In the genomic region with DNA sequence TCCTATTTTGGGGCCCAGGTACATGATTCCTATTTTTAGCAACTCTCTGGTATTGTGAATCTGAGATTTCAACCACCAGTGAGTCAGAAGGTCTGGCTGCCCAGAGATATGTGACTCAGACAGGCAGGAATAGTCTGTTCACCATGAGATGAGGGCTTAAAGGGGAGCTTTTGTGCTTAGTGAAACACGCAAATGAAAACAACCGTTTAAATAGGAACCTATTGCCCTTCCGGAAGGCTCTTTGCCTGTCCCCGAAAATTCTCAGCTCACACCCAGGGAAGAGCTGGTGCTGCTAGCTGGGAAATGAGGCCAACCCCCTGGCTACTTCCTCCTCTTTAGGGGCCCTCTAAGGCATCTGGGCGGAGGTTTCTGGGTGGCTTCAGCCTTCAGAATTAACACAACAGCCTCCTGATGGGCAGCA, we compare ENCODE assay signal across 1 cellular context.
TF ChIP-seq lines count a peak whose summit lies in the region.

No MANE protein-coding gene starts in this region.

TF ChIP-seq in K562, 482 proteins besides CTCF, POLR2A, EP300 and RAD21 (continued from another document and continues in another):
- TF ChIP-seq, protein P1, sequence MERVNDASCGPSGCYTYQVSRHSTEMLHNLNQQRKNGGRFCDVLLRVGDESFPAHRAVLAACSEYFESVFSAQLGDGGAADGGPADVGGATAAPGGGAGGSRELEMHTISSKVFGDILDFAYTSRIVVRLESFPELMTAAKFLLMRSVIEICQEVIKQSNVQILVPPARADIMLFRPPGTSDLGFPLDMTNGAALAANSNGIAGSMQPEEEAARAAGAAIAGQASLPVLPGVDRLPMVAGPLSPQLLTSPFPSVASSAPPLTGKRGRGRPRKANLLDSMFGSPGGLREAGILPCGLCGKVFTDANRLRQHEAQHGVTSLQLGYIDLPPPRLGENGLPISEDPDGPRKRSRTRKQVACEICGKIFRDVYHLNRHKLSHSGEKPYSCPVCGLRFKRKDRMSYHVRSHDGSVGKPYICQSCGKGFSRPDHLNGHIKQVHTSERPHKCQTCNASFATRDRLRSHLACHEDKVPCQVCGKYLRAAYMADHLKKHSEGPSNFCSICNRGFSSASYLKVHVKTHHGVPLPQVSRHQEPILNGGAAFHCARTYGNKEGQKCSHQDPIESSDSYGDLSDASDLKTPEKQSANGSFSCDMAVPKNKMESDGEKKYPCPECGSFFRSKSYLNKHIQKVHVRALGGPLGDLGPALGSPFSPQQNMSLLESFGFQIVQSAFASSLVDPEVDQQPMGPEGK (CRISPR knock-in tag; IDR thresholded peaks at IDR 0.05; ENCODE audit: borderline replicate concordance), result no peak
- TF ChIP-seq, protein P2, sequence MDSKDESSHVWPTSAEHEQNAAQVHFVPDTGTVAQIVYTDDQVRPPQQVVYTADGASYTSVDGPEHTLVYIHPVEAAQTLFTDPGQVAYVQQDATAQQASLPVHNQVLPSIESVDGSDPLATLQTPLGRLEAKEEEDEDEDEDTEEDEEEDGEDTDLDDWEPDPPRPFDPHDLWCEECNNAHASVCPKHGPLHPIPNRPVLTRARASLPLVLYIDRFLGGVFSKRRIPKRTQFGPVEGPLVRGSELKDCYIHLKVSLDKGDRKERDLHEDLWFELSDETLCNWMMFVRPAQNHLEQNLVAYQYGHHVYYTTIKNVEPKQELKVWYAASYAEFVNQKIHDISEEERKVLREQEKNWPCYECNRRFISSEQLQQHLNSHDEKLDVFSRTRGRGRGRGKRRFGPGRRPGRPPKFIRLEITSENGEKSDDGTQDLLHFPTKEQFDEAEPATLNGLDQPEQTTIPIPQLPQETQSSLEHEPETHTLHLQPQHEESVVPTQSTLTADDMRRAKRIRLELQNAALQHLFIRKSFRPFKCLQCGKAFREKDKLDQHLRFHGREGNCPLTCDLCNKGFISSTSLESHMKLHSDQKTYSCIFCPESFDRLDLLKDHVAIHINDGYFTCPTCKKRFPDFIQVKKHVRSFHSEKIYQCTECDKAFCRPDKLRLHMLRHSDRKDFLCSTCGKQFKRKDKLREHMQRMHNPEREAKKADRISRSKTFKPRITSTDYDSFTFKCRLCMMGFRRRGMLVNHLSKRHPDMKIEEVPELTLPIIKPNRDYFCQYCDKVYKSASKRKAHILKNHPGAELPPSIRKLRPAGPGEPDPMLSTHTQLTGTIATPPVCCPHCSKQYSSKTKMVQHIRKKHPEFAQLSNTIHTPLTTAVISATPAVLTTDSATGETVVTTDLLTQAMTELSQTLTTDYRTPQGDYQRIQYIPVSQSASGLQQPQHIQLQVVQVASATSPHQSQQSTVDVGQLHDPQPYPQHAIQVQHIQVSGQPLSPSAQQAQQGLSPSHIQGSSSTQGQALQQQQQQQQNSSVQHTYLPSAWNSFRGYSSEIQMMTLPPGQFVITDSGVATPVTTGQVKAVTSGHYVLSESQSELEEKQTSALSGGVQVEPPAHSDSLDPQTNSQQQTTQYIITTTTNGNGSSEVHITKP (IDR thresholded peaks at IDR 0.05; ENCODE audit: partially characterized antibody), result no peak
- TF ChIP-seq CHD2 (IDR thresholded peaks at IDR 0.05; ENCODE audit: low read depth, low read length), result no peak
- TF ChIP-seq ZNF3 (CRISPR knock-in tag; IDR thresholded peaks at IDR 0.05), result no peak
- TF ChIP-seq, protein P3, sequence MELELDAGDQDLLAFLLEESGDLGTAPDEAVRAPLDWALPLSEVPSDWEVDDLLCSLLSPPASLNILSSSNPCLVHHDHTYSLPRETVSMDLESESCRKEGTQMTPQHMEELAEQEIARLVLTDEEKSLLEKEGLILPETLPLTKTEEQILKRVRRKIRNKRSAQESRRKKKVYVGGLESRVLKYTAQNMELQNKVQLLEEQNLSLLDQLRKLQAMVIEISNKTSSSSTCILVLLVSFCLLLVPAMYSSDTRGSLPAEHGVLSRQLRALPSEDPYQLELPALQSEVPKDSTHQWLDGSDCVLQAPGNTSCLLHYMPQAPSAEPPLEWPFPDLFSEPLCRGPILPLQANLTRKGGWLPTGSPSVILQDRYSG (tag; conservative IDR thresholded peaks at IDR 0.05; ENCODE audit: low read depth), result no peak
- TF ChIP-seq, protein P4, sequence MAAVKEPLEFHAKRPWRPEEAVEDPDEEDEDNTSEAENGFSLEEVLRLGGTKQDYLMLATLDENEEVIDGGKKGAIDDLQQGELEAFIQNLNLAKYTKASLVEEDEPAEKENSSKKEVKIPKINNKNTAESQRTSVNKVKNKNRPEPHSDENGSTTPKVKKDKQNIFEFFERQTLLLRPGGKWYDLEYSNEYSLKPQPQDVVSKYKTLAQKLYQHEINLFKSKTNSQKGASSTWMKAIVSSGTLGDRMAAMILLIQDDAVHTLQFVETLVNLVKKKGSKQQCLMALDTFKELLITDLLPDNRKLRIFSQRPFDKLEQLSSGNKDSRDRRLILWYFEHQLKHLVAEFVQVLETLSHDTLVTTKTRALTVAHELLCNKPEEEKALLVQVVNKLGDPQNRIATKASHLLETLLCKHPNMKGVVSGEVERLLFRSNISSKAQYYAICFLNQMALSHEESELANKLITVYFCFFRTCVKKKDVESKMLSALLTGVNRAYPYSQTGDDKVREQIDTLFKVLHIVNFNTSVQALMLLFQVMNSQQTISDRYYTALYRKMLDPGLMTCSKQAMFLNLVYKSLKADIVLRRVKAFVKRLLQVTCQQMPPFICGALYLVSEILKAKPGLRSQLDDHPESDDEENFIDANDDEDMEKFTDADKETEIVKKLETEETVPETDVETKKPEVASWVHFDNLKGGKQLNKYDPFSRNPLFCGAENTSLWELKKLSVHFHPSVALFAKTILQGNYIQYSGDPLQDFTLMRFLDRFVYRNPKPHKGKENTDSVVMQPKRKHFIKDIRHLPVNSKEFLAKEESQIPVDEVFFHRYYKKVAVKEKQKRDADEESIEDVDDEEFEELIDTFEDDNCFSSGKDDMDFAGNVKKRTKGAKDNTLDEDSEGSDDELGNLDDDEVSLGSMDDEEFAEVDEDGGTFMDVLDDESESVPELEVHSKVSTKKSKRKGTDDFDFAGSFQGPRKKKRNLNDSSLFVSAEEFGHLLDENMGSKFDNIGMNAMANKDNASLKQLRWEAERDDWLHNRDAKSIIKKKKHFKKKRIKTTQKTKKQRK (IDR thresholded peaks at IDR 0.05; ENCODE audit: borderline replicate concordance, low read depth, low read length), result no peak
- TF ChIP-seq, protein P5, sequence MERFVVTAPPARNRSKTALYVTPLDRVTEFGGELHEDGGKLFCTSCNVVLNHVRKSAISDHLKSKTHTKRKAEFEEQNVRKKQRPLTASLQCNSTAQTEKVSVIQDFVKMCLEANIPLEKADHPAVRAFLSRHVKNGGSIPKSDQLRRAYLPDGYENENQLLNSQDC (CRISPR knock-in tag; IDR thresholded peaks at IDR 0.05), result no peak
- TF ChIP-seq GATAD2B (IDR thresholded peaks at IDR 0.05; ENCODE audit: borderline replicate concordance), result no peak
- TF ChIP-seq RCOR1 (IDR thresholded peaks at IDR 0.05; ENCODE audit: borderline replicate concordance in 1 of 2, low read depth in 2 of 2, low read length in 2 of 2), result peak in 1 of 2 experiments; percentile 93; a peak in 3 of 4 replicates
- TF ChIP-seq SP1 (CRISPR knock-in tag; IDR thresholded peaks at IDR 0.05), result no peak
- TF ChIP-seq FOSL1 (tag; conservative IDR thresholded peaks at IDR 0.05), result peak; percentile 97
- no peak for TF ChIP-seq PRMT5 (CRISPR knock-in tag; IDR thresholded peaks at IDR 0.05)
- TF ChIP-seq, protein P6, sequence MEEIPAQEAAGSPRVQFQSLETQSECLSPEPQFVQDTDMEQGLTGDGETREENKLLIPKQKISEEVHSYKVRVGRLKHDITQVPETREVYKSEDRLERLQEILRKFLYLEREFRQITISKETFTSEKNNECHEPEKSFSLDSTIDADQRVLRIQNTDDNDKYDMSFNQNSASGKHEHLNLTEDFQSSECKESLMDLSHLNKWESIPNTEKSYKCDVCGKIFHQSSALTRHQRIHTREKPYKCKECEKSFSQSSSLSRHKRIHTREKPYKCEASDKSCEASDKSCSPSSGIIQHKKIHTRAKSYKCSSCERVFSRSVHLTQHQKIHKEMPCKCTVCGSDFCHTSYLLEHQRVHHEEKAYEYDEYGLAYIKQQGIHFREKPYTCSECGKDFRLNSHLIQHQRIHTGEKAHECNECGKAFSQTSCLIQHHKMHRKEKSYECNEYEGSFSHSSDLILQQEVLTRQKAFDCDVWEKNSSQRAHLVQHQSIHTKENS (CRISPR knock-in tag; IDR thresholded peaks at IDR 0.05), result no peak
- TF ChIP-seq, protein P7, sequence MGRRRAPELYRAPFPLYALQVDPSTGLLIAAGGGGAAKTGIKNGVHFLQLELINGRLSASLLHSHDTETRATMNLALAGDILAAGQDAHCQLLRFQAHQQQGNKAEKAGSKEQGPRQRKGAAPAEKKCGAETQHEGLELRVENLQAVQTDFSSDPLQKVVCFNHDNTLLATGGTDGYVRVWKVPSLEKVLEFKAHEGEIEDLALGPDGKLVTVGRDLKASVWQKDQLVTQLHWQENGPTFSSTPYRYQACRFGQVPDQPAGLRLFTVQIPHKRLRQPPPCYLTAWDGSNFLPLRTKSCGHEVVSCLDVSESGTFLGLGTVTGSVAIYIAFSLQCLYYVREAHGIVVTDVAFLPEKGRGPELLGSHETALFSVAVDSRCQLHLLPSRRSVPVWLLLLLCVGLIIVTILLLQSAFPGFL (CRISPR knock-in tag; IDR thresholded peaks at IDR 0.05), result no peak
- no peak for TF ChIP-seq ZNF57 (CRISPR knock-in tag; IDR thresholded peaks at IDR 0.05)
- peak in 1 of 2 experiments; percentile 33; a peak in 1 of 4 replicates for TF ChIP-seq HDAC1 (IDR thresholded peaks at IDR 0.05)
- TF ChIP-seq ZNF75A (CRISPR knock-in tag; IDR thresholded peaks at IDR 0.05), result no peak
- no peak for TF ChIP-seq TBP (optimal IDR thresholded peaks at IDR 0.05; ENCODE audit: low read depth, low read length)
- TF ChIP-seq, protein P8, sequence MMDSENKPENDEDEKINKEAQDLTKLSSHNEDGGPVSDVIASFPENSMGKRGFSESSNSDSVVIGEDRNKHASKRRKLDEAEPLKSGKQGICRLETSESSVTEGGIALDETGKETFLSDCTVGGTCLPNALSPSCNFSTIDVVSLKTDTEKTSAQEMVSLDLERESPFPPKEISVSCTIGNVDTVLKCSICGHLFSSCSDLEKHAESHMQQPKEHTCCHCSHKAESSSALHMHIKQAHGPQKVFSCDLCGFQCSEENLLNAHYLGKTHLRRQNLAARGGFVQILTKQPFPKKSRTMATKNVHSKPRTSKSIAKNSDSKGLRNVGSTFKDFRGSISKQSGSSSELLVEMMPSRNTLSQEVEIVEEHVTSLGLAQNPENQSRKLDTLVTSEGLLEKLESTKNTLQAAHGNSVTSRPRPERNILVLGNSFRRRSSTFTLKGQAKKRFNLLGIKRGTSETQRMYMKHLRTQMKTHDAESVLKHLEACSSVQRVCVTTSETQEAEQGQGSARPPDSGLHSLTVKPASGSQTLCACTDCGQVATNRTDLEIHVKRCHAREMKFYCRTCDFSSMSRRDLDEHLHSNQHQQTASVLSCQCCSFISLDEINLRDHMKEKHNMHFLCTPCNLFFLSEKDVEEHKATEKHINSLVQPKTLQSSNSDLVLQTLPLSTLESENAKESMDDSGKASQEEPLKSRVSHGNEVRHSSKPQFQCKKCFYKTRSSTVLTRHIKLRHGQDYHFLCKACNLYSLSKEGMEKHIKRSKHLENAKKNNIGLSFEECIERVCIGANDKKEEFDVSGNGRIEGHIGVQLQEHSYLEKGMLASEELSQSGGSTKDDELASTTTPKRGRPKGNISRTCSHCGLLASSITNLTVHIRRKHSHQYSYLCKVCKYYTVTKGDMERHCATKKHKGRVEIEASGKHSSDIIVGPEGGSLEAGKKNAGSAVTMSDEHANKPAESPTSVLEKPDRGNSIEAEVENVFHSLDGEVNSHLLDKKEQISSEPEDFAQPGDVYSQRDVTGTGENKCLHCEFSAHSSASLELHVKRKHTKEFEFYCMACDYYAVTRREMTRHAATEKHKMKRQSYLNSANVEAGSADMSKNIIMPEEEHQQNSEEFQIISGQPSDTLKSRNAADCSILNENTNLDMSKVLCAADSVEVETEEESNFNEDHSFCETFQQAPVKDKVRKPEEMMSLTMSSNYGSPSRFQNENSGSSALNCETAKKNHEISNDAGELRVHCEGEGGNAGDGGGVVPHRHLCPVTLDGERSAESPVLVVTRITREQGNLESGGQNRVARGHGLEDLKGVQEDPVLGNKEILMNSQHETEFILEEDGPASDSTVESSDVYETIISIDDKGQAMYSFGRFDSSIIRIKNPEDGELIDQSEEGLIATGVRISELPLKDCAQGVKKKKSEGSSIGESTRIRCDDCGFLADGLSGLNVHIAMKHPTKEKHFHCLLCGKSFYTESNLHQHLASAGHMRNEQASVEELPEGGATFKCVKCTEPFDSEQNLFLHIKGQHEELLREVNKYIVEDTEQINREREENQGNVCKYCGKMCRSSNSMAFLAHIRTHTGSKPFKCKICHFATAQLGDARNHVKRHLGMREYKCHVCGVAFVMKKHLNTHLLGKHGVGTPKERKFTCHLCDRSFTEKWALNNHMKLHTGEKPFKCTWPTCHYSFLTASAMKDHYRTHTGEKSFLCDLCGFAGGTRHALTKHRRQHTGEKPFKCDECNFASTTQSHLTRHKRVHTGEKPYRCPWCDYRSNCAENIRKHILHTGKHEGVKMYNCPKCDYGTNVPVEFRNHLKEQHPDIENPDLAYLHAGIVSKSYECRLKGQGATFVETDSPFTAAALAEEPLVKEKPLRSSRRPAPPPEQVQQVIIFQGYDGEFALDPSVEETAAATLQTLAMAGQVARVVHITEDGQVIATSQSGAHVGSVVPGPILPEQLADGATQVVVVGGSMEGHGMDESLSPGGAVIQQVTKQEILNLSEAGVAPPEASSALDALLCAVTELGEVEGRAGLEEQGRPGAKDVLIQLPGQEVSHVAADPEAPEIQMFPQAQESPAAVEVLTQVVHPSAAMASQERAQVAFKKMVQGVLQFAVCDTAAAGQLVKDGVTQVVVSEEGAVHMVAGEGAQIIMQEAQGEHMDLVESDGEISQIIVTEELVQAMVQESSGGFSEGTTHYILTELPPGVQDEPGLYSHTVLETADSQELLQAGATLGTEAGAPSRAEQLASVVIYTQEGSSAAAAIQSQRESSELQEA (IDR thresholded peaks at IDR 0.05; ENCODE audit: low read depth), result no peak
- no peak for TF ChIP-seq PTBP1 (IDR thresholded peaks at IDR 0.05; ENCODE audit: low read depth, low read length)
- TF ChIP-seq RFX1 (IDR thresholded peaks at IDR 0.05), result no peak
- TF ChIP-seq, protein P9, sequence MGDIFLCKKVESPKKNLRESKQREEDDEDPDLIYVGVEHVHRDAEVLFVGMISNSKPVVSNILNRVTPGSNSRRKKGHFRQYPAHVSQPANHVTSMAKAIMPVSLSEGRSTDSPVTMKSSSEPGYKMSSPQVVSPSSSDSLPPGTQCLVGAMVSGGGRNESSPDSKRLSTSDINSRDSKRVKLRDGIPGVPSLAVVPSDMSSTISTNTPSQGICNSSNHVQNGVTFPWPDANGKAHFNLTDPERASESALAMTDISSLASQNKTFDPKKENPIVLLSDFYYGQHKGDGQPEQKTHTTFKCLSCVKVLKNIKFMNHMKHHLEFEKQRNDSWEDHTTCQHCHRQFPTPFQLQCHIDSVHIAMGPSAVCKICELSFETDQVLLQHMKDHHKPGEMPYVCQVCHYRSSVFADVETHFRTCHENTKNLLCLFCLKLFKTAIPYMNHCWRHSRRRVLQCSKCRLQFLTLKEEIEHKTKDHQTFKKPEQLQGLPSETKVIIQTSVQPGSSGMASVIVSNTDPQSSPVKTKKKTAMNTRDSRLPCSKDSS (IDR thresholded peaks at IDR 0.05; ENCODE audit: low read depth, partially characterized antibody), result no peak
- TF ChIP-seq TBL1XR1 (IDR thresholded peaks at IDR 0.05; ENCODE audit: low read length in 2 of 2), result peak in 1 of 2 experiments; percentile 45; a peak in 1 of 4 replicates
- no peak for TF ChIP-seq STAG1 (CRISPR knock-in tag; IDR thresholded peaks at IDR 0.05; ENCODE audit: borderline replicate concordance)
